In the genomic region with DNA sequence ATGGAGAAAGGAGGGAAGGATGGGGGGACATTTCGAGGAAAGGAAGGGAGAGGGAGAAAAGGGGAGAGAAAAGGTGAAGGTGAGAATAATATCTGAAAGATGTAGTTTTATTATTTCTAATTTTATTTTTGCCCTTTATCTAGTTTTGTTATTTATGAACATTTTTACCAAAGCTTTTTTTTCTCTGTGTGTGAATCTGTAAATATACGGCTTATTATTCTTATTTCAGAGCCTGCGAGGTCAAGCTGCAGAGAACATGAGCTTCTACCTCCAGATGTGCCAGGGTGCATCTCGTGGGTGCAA, we compare ENCODE assay signal across 8 cellular contexts. TPM values are rescaled to one million over a fixed set of nuclear protein-coding genes. Genes with fewer than 3 reads are reported as not detected.
DNase-seq lines count a peak whose midpoint lies in the region; ATAC-seq, FAIRE-seq and TF ChIP-seq lines count a peak whose summit lies in the region.

No MANE protein-coding gene starts in this region.

- dilution Hi-C loops in endothelial cell of umbilical vein (cut with MboI; ENCODE audit: extremely low pct_ligation_motif_present, low sequenced_read_pairs): no loop called here

- H3K36me3 ChIP-seq in BJ (ENCODE audit: control insufficient read depth, insufficient read depth, low read length) (no peaks in the 10 kb centered on the region), endothelial cell of umbilical vein (ENCODE audit: control insufficient read depth in 2 of 2, extremely low read depth in 1 of 2, insufficient read depth in 2 of 2, low read length in 2 of 2) (no peaks in the 10 kb centered on the region)

- H4K20me1 ChIP-seq in endothelial cell of umbilical vein (replicated peaks; ENCODE audit: control insufficient read depth, extremely low read depth, insufficient read depth, low read length): no peaks in the 10 kb centered on the region

- H3K27ac Mint-ChIP-seq in neural crest cell (ENCODE audit: unreplicated experiment): no peak overlapping the region

- H3K27me3 ChIP-seq in BJ (ENCODE audit: control insufficient read depth, insufficient read depth, low read length): peaks cover 12% of the 10 kb centered on the region
- peaks cover 10 to 18% of the 10 kb centered on the region in 2 experiments for H3K27me3 ChIP-seq in endothelial cell of umbilical vein (ENCODE audit: control insufficient read depth in 2 of 2, insufficient read depth in 2 of 2, low read length in 2 of 2)

- CTCF ChIA-PET in BJ (lab: Yijun Ruan, JAX) (interaction anchor here (1.2 to 2.3 kb wide), 3 partner anchors 7 to 129 kb away, joined by 3 to 6 read pairs (median 4); no protein-coding TSS in a partner anchor), RWPE1 (lab: Yijun Ruan, JAX) (interaction anchor here (0.6 kb wide), 2 partner anchors 25 to 153 kb away, joined by 3 to 4 read pairs; no protein-coding TSS in a partner anchor), endothelial cell of umbilical vein (lab: Charles Lee) (interaction anchor here (1.1 to 4.5 kb wide), 3 partner anchors 11 to 129 kb away, joined by 3 to 29 read pairs (median 12); no protein-coding TSS in a partner anchor)

- H3K4me1 Mint-ChIP-seq in neural crest cell: peaks cover 25% of the 10 kb centered on the region

- intact Hi-C loops in endothelial cell of umbilical vein (cut with micrococcal nuclease): loop anchor here (1.0 to 2.0 kb wide), 2 partner anchors 35 to 129 kb away; partner anchors contain the start of gene HLA-A

- no peak for TF ChIP-seq POLR2A in endothelial cell of umbilical vein (IDR thresholded peaks at IDR 0.05; ENCODE audit: low read depth, low read length)

- H3K79me2 ChIP-seq in endothelial cell of umbilical vein (ENCODE audit: control insufficient read depth, insufficient read depth, low read length): no peaks in the 10 kb centered on the region

- DNase-seq in BJ (ENCODE audit: low read depth): no peak
- DNase-seq in RWPE1 (ENCODE audit: low spot score): no peak
- DNase-seq in endothelial cell of umbilical vein (ENCODE audit: low read depth, low spot score): no peak
- no peak for DNase-seq in neural crest cell (ENCODE audit: low read depth, low spot score)
- no peak for DNase-seq in NCI-H1694 (lab: John Stamatoyannopoulos, UW)
- no peak for DNase-seq in cortex of kidney (lab: John Stamatoyannopoulos, UW)

- H3K36me3 Mint-ChIP-seq in neural crest cell (ENCODE audit: low read depth): no peaks in the 10 kb centered on the region

- H3K4me3 ChIP-seq in BJ (ENCODE audit: low read depth, low read length) (peak overlapping the region; percentile 52), endothelial cell of umbilical vein (replicated peaks in 1 of 3; ENCODE audit: insufficient read depth in 1 of 3, low read depth in 1 of 3, low read length in 3 of 3) (peak overlapping the region in 2 of 3 experiments; percentile 49 to 56)

- H3K4me3 Mint-ChIP-seq in neural crest cell: peak overlapping the region; percentile 91

- FAIRE-seq in endothelial cell of umbilical vein (lab: Jason Lieb, UNC): no peak

- H3K27ac ChIP-seq in RWPE1 (peak overlapping the region; percentile 73), endothelial cell of umbilical vein (ENCODE audit: insufficient read depth, low read depth, low read length) (peak overlapping the region; percentile 35)

- peak overlapping the region; percentile 58 for H3K4me2 ChIP-seq in endothelial cell of umbilical vein (ENCODE audit: insufficient read depth, low read length)

- peaks cover 70% of the 10 kb centered on the region for H3K27me3 Mint-ChIP-seq in neural crest cell (ENCODE audit: low read depth)

- ATAC-seq in GM21390 (IDR thresholded peaks at IDR 0.05; ENCODE audit: unreplicated experiment): no peak
- ATAC-seq in HG02678 (IDR thresholded peaks at IDR 0.05; ENCODE audit: unreplicated experiment): no peak

- peaks cover 12% of the 10 kb centered on the region for H3K4me1 ChIP-seq in endothelial cell of umbilical vein (ENCODE audit: control insufficient read depth, extremely low read depth, insufficient read depth, low read length)

- H3K9me1 ChIP-seq in endothelial cell of umbilical vein (replicated peaks; ENCODE audit: control insufficient read depth, extremely low read depth, insufficient read depth, low read length): no peaks in the 10 kb centered on the region

- H2AFZ ChIP-seq in endothelial cell of umbilical vein (ENCODE audit: low read depth, low read length): peak overlapping the region; percentile 88

- TF ChIP-seq CTCF in BJ (IDR thresholded peaks at IDR 0.05; ENCODE audit: insufficient read depth, low read depth, low read length) (no peak), RWPE1 (conservative IDR thresholded peaks at IDR 0.05; ENCODE audit: low read depth) (no peak), endothelial cell of umbilical vein (IDR thresholded peaks at IDR 0.05; ENCODE audit: extremely low read depth in 1 of 2, insufficient read depth in 1 of 2, low read depth in 1 of 2, low read length in 2 of 2) (no peak), neural crest cell (conservative IDR thresholded peaks at IDR 0.05) (no peak)

- POLR2A ChIA-PET in BJ (lab: Charles Lee) (no interaction called here), RWPE1 (lab: Yijun Ruan, JAX; ENCODE audit: low non-redundant PET) (no interaction called here), endothelial cell of umbilical vein (lab: Charles Lee) (no interaction called here)

- peak overlapping the region; percentile 73 for H3K9ac ChIP-seq in endothelial cell of umbilical vein (replicated peaks; ENCODE audit: extremely low read depth, insufficient read depth, low read length)

- BruUV-seq in endothelial cell of umbilical vein (replicated peaks; lab: Mats Ljungman, UMichigan): no TSS peak

- no peaks in the 10 kb centered on the region for H3K9me3 Mint-ChIP-seq in neural crest cell

- no peaks in the 10 kb centered on the region for H3K9me3 ChIP-seq in endothelial cell of umbilical vein (replicated peaks; ENCODE audit: control insufficient read depth, insufficient read depth, low read length)

TF ChIP-seq in endothelial cell of umbilical vein, 7 proteins besides CTCF, POLR2A, EP300 and RAD21:
- TF ChIP-seq JUN (IDR thresholded peaks at IDR 0.05; ENCODE audit: borderline replicate concordance, insufficient read depth, insufficient read length, low read depth): no peak
- TF ChIP-seq MAX (IDR thresholded peaks at IDR 0.05; ENCODE audit: insufficient read depth, insufficient read length): no peak
- no peak for TF ChIP-seq EZH2 (IDR thresholded peaks at IDR 0.05; ENCODE audit: borderline replicate concordance, low read depth, low read length, severe bottlenecking)
TF ChIP-seq in endothelial cell of umbilical vein: peak in this region for 0.

RNA-seq across cellular contexts. Expression of gene HLA-A, which starts 35.0 kb away (rescaled TPM):
- polyA plus RNA-seq in BJ (2011; rRNA removed): 505 and 737 TPM in 2 replicates
- polyA minus RNA-seq in BJ (2011; rRNA and poly(A)+ RNA removed): 47.1 and 51.3 TPM in 2 replicates
- 153 and 294 TPM in 2 replicates for total RNA-seq in endothelial cell of umbilical vein
- polyA plus RNA-seq in endothelial cell of umbilical vein: 822 and 905 TPM in 2 replicates
- 512 and 643 TPM in 2 replicates for polyA plus RNA-seq in endothelial cell of umbilical vein (2011; cell fraction: cytosol; rRNA removed)
- 369 and 390 TPM in 2 replicates for polyA plus RNA-seq in endothelial cell of umbilical vein (2011; cell fraction: nucleus; rRNA removed)
- polyA plus RNA-seq in endothelial cell of umbilical vein (2012): 170 and 221 TPM in 2 replicates
- polyA minus RNA-seq in endothelial cell of umbilical vein: 325 and 350 TPM in 2 replicates
- 182 TPM for polyA minus RNA-seq in endothelial cell of umbilical vein (2011; cell fraction: cytosol; rRNA and poly(A)+ RNA removed)
- polyA minus RNA-seq in endothelial cell of umbilical vein (2011; cell fraction: nucleus; rRNA and poly(A)+ RNA removed): 53.4 and 89.2 TPM in 2 replicates
- 126 and 131 TPM in 2 replicates for total RNA-seq in neural crest cell
